ENCODE assay signal across 9 cellular contexts in the genomic region with DNA sequence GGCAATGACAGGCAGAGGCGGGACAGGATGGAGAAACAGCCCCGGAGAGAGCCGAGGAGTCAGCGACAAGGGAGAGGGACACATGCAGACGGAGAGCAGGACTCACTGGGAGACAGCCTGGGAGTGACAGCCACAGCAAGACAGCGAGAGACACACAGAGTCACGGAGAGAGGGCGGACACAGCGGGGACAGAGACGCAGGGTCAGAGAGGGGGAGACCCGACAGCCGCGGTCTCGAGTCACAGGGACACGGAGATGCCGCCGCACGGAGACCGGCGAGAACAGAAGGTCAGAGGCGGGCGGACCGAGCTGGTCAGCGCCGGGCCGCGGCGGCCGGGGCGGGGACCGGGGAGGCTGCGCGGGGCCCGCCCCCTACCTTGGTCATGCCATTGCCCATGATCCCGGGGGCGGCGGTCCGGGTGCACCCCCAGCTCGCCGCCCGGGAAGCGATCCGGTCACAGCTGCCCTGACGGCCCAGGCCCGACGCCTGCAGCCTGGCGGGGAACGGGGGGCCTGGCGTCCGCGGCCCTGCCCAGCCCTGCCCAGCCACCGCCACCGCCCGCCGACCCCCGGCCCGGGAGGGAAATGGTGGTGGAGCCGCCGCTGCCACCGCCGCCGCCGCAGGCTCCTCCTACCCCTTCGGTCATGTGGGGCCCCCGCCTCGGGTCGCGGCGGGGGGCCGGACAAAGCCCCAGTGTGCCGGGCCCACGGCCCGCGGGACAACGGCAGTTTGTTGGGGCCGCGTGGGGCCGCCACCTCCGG. TPM values are rescaled to one million over a fixed set of nuclear protein-coding genes. Genes with fewer than 3 reads are reported as not detected.
DNase-seq lines count a peak whose midpoint lies in the region; ATAC-seq and TF ChIP-seq lines count a peak whose summit lies in the region.
"Had no signal": no experiment of that assay in that cellular context is flagged by ENCODE, and none has a peak within 500 bp of the region (broad histone marks: within the 10 kb centered on the region; RNA-seq: fewer than 3 reads in every experiment).

A gene with protein sequence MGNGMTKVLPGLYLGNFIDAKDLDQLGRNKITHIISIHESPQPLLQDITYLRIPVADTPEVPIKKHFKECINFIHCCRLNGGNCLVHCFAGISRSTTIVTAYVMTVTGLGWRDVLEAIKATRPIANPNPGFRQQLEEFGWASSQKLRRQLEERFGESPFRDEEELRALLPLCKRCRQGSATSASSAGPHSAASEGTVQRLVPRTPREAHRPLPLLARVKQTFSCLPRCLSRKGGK (minus strand): TSS at position 586 of the 761 bp plus-strand sequence. CDS start 190 bp downstream, at position 396.
A gene with protein sequence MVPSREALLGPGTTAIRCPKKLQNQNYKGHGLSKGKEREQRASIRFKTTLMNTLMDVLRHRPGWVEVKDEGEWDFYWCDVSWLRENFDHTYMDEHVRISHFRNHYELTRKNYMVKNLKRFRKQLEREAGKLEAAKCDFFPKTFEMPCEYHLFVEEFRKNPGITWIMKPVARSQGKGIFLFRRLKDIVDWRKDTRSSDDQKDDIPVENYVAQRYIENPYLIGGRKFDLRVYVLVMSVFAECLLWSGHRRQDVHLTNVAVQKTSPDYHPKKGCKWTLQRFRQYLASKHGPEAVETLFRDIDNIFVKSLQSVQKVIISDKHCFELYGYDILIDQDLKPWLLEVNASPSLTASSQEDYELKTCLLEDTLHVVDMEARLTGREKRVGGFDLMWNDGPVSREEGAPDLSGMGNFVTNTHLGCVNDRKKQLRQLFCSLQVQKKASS (plus strand): TSS at position 693 of the 761 bp plus-strand sequence. CDS start 493 bp downstream, outside the sequence.

- peak; percentile 81 for ATAC-seq in SK-N-SH treated with all-trans-retinoic acid at 6 μM for 48 hours
- ATAC-seq in mucosa of descending colon: peak; percentile 79
- ATAC-seq in upper lobe of left lung (ENCODE audit: low FRiP score in 2 of 2): peak; percentile 69 to 88

- peaks cover 7% of the 10 kb centered on the region for H3K4me1 Mint-ChIP-seq in endothelial cell (ENCODE audit: unreplicated experiment)

- H3K9me3 ChIP-seq in mucosa of descending colon (no peaks in the 10 kb centered on the region), upper lobe of left lung (no peaks in the 10 kb centered on the region)

- H3K4me3 ChIP-seq in mucosa of descending colon (peak within 1 kb of the TSS; percentile 17), upper lobe of left lung (peak within 1 kb of the TSS; percentile 73 to 92 (median 78))

- peak within 1 kb of the TSS; percentile 65 for H3K27ac Mint-ChIP-seq in endothelial cell (ENCODE audit: unreplicated experiment)

- no peak for TF ChIP-seq CTCF in endothelial cell (IDR thresholded peaks at IDR 0.05; ENCODE audit: unreplicated experiment)
- no peak for TF ChIP-seq CTCF in mucosa of descending colon (IDR thresholded peaks at IDR 0.05)
- TF ChIP-seq CTCF in upper lobe of left lung (IDR thresholded peaks at IDR 0.05): no peak

- TF ChIP-seq EP300 in upper lobe of left lung (IDR thresholded peaks at IDR 0.05): no peak

- WGBS in upper lobe of left lung, 2 donors: 1 to 2% methylated on average over 5 to 35 of the region's 79 CpGs

- H3K27me3 ChIP-seq in upper lobe of left lung: peaks cover 0 to 12% (median 4%) of the 10 kb centered on the region in 4 donors

- no peaks in the 10 kb centered on the region for H3K9me3 Mint-ChIP-seq in endothelial cell (ENCODE audit: unreplicated experiment)

- no peaks in the 10 kb centered on the region for H3K36me3 ChIP-seq in mucosa of descending colon (ENCODE audit: low read depth)
- H3K36me3 ChIP-seq in upper lobe of left lung: no peaks in the 10 kb centered on the region

- H3K36me3 Mint-ChIP-seq in endothelial cell (ENCODE audit: low read depth, unreplicated experiment): peaks cover 3% of the 10 kb centered on the region

- TF ChIP-seq POLR2A in upper lobe of left lung (IDR thresholded peaks at IDR 0.05): peak in 1 of 4 donors; percentile 28

- H3K27ac ChIP-seq in upper lobe of left lung: peak within 1 kb of the TSS in 3 of 4 donors; percentile 49 to 76 (median 62)
- H3K27ac ChIP-seq: epithelial cell of prostate had no signal

- H3K27me3 Mint-ChIP-seq in endothelial cell (ENCODE audit: unreplicated experiment): peaks cover 21% of the 10 kb centered on the region

- DNase-seq in activated CD4-positive, alpha-beta T cell treated with anti-CD3 and anti-CD28 coated beads for 48 hours: peak; percentile 14
- DNase-seq in activated CD4-positive, alpha-beta T cell treated with anti-CD3 and anti-CD28 coated beads, Interleukin-2, amount 50 U/mL, for 4 hours: no peak
- peak; percentile 52 for DNase-seq in endothelial cell (ENCODE audit: low spot score)
- peak in 2 of 3 donors; percentile 35 to 52 for DNase-seq in mucosa of descending colon
- peak; percentile 60 to 91 for DNase-seq in upper lobe of left lung
- DNase-seq in NCI-H2029 treated with DMSO at 0.1 percent for 48 hours (lab: John Stamatoyannopoulos, UW): no peak
- no peak for DNase-seq in NCI-H1694 treated with DMSO at 0.1 percent for 48 hours (lab: John Stamatoyannopoulos, UW)

- intact Hi-C loops in mucosa of descending colon (cut with DNase I, micrococcal nuclease): no loop called here

- peaks cover 13% of the 10 kb centered on the region for H3K4me1 ChIP-seq in mucosa of descending colon (ENCODE audit: low read depth)
- peaks cover 9 to 21% (median 18%) of the 10 kb centered on the region in 4 donors for H3K4me1 ChIP-seq in upper lobe of left lung

- H3K4me3 Mint-ChIP-seq in endothelial cell (ENCODE audit: unreplicated experiment): peak within 1 kb of the TSS; percentile 96

TF ChIP-seq in SK-N-SH treated with all-trans-retinoic acid at 6 μM for 48 hours, 23 proteins besides CTCF, POLR2A, EP300 and RAD21:
- no peak for TF ChIP-seq ZNF70 (CRISPR knock-in tag; IDR thresholded peaks at IDR 0.05)
- TF ChIP-seq ESRRG (CRISPR knock-in tag; IDR thresholded peaks at IDR 0.05): no peak
- TF ChIP-seq, protein P1, sequence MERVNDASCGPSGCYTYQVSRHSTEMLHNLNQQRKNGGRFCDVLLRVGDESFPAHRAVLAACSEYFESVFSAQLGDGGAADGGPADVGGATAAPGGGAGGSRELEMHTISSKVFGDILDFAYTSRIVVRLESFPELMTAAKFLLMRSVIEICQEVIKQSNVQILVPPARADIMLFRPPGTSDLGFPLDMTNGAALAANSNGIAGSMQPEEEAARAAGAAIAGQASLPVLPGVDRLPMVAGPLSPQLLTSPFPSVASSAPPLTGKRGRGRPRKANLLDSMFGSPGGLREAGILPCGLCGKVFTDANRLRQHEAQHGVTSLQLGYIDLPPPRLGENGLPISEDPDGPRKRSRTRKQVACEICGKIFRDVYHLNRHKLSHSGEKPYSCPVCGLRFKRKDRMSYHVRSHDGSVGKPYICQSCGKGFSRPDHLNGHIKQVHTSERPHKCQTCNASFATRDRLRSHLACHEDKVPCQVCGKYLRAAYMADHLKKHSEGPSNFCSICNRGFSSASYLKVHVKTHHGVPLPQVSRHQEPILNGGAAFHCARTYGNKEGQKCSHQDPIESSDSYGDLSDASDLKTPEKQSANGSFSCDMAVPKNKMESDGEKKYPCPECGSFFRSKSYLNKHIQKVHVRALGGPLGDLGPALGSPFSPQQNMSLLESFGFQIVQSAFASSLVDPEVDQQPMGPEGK (CRISPR knock-in tag; IDR thresholded peaks at IDR 0.05; ENCODE audit: borderline replicate concordance): no peak
- TF ChIP-seq, protein P2, sequence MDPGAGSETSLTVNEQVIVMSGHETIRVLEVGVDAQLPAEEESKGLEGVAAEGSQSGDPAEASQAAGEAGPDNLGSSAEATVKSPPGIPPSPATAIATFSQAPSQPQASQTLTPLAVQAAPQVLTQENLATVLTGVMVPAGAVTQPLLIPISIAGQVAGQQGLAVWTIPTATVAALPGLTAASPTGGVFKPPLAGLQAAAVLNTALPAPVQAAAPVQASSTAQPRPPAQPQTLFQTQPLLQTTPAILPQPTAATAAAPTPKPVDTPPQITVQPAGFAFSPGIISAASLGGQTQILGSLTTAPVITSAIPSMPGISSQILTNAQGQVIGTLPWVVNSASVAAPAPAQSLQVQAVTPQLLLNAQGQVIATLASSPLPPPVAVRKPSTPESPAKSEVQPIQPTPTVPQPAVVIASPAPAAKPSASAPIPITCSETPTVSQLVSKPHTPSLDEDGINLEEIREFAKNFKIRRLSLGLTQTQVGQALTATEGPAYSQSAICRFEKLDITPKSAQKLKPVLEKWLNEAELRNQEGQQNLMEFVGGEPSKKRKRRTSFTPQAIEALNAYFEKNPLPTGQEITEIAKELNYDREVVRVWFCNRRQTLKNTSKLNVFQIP (CRISPR knock-in tag; IDR thresholded peaks at IDR 0.05; ENCODE audit: borderline replicate concordance, low read depth): no peak
- TF ChIP-seq, protein P3, sequence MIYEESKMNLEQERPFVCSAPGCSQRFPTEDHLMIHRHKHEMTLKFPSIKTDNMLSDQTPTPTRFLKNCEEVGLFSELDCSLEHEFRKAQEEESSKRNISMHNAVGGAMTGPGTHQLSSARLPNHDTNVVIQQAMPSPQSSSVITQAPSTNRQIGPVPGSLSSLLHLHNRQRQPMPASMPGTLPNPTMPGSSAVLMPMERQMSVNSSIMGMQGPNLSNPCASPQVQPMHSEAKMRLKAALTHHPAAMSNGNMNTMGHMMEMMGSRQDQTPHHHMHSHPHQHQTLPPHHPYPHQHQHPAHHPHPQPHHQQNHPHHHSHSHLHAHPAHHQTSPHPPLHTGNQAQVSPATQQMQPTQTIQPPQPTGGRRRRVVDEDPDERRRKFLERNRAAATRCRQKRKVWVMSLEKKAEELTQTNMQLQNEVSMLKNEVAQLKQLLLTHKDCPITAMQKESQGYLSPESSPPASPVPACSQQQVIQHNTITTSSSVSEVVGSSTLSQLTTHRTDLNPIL (CRISPR knock-in tag; IDR thresholded peaks at IDR 0.05; ENCODE audit: low read depth): no peak
- TF ChIP-seq CSDC2 (CRISPR knock-in tag; IDR thresholded peaks at IDR 0.05): no peak
TF ChIP-seq in SK-N-SH treated with all-trans-retinoic acid at 6 μM for 48 hours: peak in this region for 0.

RNA-seq across cellular contexts. Expression of the first gene that starts in this region (rescaled TPM):
- total RNA-seq in endothelial cell (ENCODE audit: unreplicated experiment) (2.1 TPM), mucosa of descending colon (1 to 10 TPM in 1 of 3 donors, under 1 TPM in 1, not detected in 1; 0.58 to 1.7 TPM), upper lobe of left lung (1 to 10 TPM in 4 of 6 donors, under 1 TPM in 1, not detected in 1; 0.69 to 1.7 (median 1.1) TPM)

RNA-seq across cellular contexts. Expression of the second gene that starts in this region (rescaled TPM):
- total RNA-seq in endothelial cell (ENCODE audit: unreplicated experiment): 0.46 TPM
- under 1 TPM in 1 of 3 donors, not detected in 2; 0.25 TPM for total RNA-seq in mucosa of descending colon
- total RNA-seq in upper lobe of left lung: 10 to 100 TPM in 1 of 6 donors, 1 to 10 TPM in 4, under 1 TPM in 1; 0.31 to 20.7 (median 4.4) TPM

Comparison
In these comparisons a context has a peak if more than half of its experiments do, and no peak if none do; other contexts are left out.
1. DNase-seq: peak in activated CD4-positive, alpha-beta T cell treated with anti-CD3 and anti-CD28 coated beads for 48 hours (single experiment), endothelial cell (single experiment), mucosa of descending colon (2 of 3) and upper lobe of left lung (2 of 2); none in activated CD4-positive, alpha-beta T cell treated with anti-CD3 and anti-CD28 coated beads, Interleukin-2, amount 50 U/mL, for 4 hours (0 of 2), NCI-H2029 treated with DMSO at 0.1 percent for 48 hours (single experiment) and NCI-H1694 treated with DMSO at 0.1 percent for 48 hours (single experiment).
2. Peak in every context shown above with its lines, with median percentiles within 50 percentile points of each other: ATAC-seq.